ENCODE assay signal across 21 cellular contexts in genomic region chr5:114957384-114957783, GRCh38.
DNase-seq lines count a peak whose midpoint lies in the region; ATAC-seq, FAIRE-seq and TF ChIP-seq lines count a peak whose summit lies in the region.
"Had no signal": no experiment of that assay in that cellular context is flagged by ENCODE, and none has a peak within 500 bp of the region (broad histone marks: within the 10 kb centered on the region; RNA-seq: fewer than 3 reads in every experiment).

No MANE protein-coding gene starts in this region.

- H3K27me3 Mint-ChIP-seq in type B pancreatic cell, result no peaks in the 10 kb centered on the region
- H3K27me3 Mint-ChIP-seq: activated naive CD8-positive, alpha-beta T cell treated with anti-CD3 and anti-CD28 coated beads, Interleukin-2, amount 10 ng/mL, durations not matched to agents 7 days and 5 days; effector memory CD8-positive, alpha-beta T cell had no signal

- ATAC-seq in GM19035 (IDR thresholded peaks at IDR 0.05; ENCODE audit: unreplicated experiment) (peak; percentile 64), GM21786 (IDR thresholded peaks at IDR 0.05; ENCODE audit: unreplicated experiment) (peak; percentile 50), HG03565 (IDR thresholded peaks at IDR 0.05; ENCODE audit: unreplicated experiment) (peak; percentile 62), left lung (no peak), HepG2 (no peak)
- ATAC-seq: effector memory CD8-positive, alpha-beta T cell; right cardiac atrium had no signal

- H3K4me2 ChIP-seq in HepG2 (ENCODE audit: low read depth, low read length), result no peak overlapping the region

- H3K36me3 ChIP-seq in left lung, result no peaks in the 10 kb centered on the region
- H3K36me3 ChIP-seq in HepG2 (replicated peaks in 1 of 2; ENCODE audit: control insufficient read depth in 1 of 2, insufficient read depth in 2 of 2, low read length in 2 of 2), result no peaks in the 10 kb centered on the region
- H3K36me3 ChIP-seq: thyroid gland had no signal

- no peaks in the 10 kb centered on the region for H3K4me1 Mint-ChIP-seq in type B pancreatic cell (ENCODE audit: unreplicated experiment)
- H3K4me1 Mint-ChIP-seq: activated naive CD8-positive, alpha-beta T cell treated with anti-CD3 and anti-CD28 coated beads, Interleukin-2, amount 10 ng/mL, durations not matched to agents 7 days and 5 days had no signal

- no peak overlapping the region for H3K4me3 Mint-ChIP-seq in type B pancreatic cell
- H3K4me3 Mint-ChIP-seq: activated naive CD8-positive, alpha-beta T cell treated with anti-CD3 and anti-CD28 coated beads, Interleukin-2, amount 10 ng/mL, durations not matched to agents 7 days and 5 days; effector memory CD8-positive, alpha-beta T cell had no signal

- H3K79me2 ChIP-seq in HepG2 (ENCODE audit: insufficient read depth, low read length), result no peaks in the 10 kb centered on the region

- BruUV-seq in HepG2 (replicated peaks; lab: Mats Ljungman, UMichigan), result no TSS peak

- TF ChIP-seq POLR2A in HepG2 (IDR thresholded peaks at IDR 0.05; ENCODE audit: insufficient read depth in 1 of 2, low read depth in 2 of 2, low read length in 2 of 2), result no peak

- DNase-seq in NCI-H2196 treated with DMSO at 0.1 percent for 48 hours (lab: John Stamatoyannopoulos, UW; ENCODE audit: unreplicated experiment), result no peak
- DNase-seq in left lung, result no peak
- no peak for DNase-seq in HepG2 (ENCODE audit: low spot score)
- no peak for DNase-seq in type B pancreatic cell (ENCODE audit: extremely low spot score, unreplicated experiment)
- DNase-seq: activated CD4-positive, CD25-positive, alpha-beta regulatory T cell; activated CD8-positive, alpha-beta memory T cell treated with anti-CD3 and anti-CD28 coated beads, Interleukin-2, amount 50 U/mL, for 48 hours; activated naive CD8-positive, alpha-beta T cell treated with anti-CD3 and anti-CD28 coated beads, Interleukin-2, amount 10 ng/mL, durations not matched to agents 7 days and 5 days; C1 segment of cervical spinal cord; caudate nucleus; DND-41; effector memory CD8-positive, alpha-beta T cell; NCI-H2029; NCI-H774; right cardiac atrium; stimulated activated CD4-positive, alpha-beta T cell treated with anti-CD3 and anti-CD28 coated beads, Interleukin-2, amount 100 ng/mL, for 24 hours; stimulated activated CD8-positive, alpha-beta memory T cell treated with anti-CD3 and anti-CD28 coated beads, Interleukin-4, amount 100 ng/mL, for 48 hours; thyroid gland had no signal

- H3K9me3 Mint-ChIP-seq in type B pancreatic cell, result no peaks in the 10 kb centered on the region
- H3K9me3 Mint-ChIP-seq: activated naive CD8-positive, alpha-beta T cell treated with anti-CD3 and anti-CD28 coated beads, Interleukin-2, amount 10 ng/mL, durations not matched to agents 7 days and 5 days had no signal

- TF ChIP-seq CTCF in left lung (IDR thresholded peaks at IDR 0.05) (no peak), HepG2 (CRISPR knock-in tag; IDR thresholded peaks at IDR 0.05) (no peak), type B pancreatic cell (conservative IDR thresholded peaks at IDR 0.05) (no peak)

- CTCF ChIA-PET in HepG2 (lab: Yijun Ruan, JAX; ENCODE audit: low intra/inter-chr PET ratio, low total read pairs), result no interaction called here

- no peaks in the 10 kb centered on the region for H4K20me1 ChIP-seq in HepG2 (ENCODE audit: insufficient read depth, low read length)

- H3K4me1 ChIP-seq in left lung (no peaks in the 10 kb centered on the region), HepG2 (ENCODE audit: insufficient read depth, low read length) (no peaks in the 10 kb centered on the region)
- H3K4me1 ChIP-seq: thyroid gland had no signal

- no peak for FAIRE-seq in HepG2 (lab: Jason Lieb, UNC)

- no peak overlapping the region for H3K27ac ChIP-seq in left lung
- no peak overlapping the region for H3K27ac ChIP-seq in HepG2 (ENCODE audit: extremely low read length, insufficient read depth, low read length)
- H3K27ac ChIP-seq: thyroid gland had no signal

- no peak overlapping the region for H2AFZ ChIP-seq in HepG2 (ENCODE audit: low read length)

- TF ChIP-seq EP300 in HepG2 (IDR thresholded peaks at IDR 0.05; ENCODE audit: low read depth in 2 of 2, low read length in 2 of 2), result no peak
- TF ChIP-seq EP300 in HepG2 (CRISPR knock-in tag; IDR thresholded peaks at IDR 0.05; ENCODE audit: borderline replicate concordance), result no peak

- H3K27me3 ChIP-seq in left lung (no peaks in the 10 kb centered on the region), HepG2 (ENCODE audit: control insufficient read depth in 1 of 2, insufficient read depth in 2 of 2, low read length in 2 of 2) (no peaks in the 10 kb centered on the region)
- H3K27me3 ChIP-seq: thyroid gland had no signal

- POLR2A ChIA-PET in HepG2 (lab: Yijun Ruan, JAX), result no interaction called here

- intact Hi-C loops in left lung (cut with DNase I) (no loop called here), HepG2 (cut with micrococcal nuclease; ENCODE audit: unreplicated experiment) (no loop called here)

- in situ Hi-C loops in HepG2 (cut with HindIII; ENCODE audit: extremely low pct_ligation_motif_present, low pct_unique_long_range_greater_than_20kb), result no loop called here

- H3K9me3 ChIP-seq in left lung, result peaks cover 0 to 4% of the 10 kb centered on the region in 2 donors
- peaks cover 15% of the 10 kb centered on the region; the same call in 1 of the 2 replicates for H3K9me3 ChIP-seq in HepG2 (ENCODE audit: low read length)
- H3K9me3 ChIP-seq: thyroid gland had no signal

- H3K36me3 Mint-ChIP-seq in type B pancreatic cell, result no peaks in the 10 kb centered on the region
- H3K36me3 Mint-ChIP-seq: activated naive CD8-positive, alpha-beta T cell treated with anti-CD3 and anti-CD28 coated beads, Interleukin-2, amount 10 ng/mL, durations not matched to agents 7 days and 5 days had no signal

- no peak overlapping the region for H3K27ac Mint-ChIP-seq in type B pancreatic cell
- H3K27ac Mint-ChIP-seq: activated naive CD8-positive, alpha-beta T cell treated with anti-CD3 and anti-CD28 coated beads, Interleukin-2, amount 10 ng/mL, durations not matched to agents 7 days and 5 days; effector memory CD8-positive, alpha-beta T cell had no signal

- no peak for TF ChIP-seq RAD21 in HepG2 (CRISPR knock-in tag; IDR thresholded peaks at IDR 0.05)

- WGBS in HepG2 (ENCODE audit: low lambda C conversion rate), result 14% methylated on average over 7 of the region's 7 CpGs

- H3K4me3 ChIP-seq in left lung (no peak overlapping the region), HepG2 (replicated peaks in 1 of 3; ENCODE audit: insufficient read depth in 1 of 3, low read depth in 2 of 3, low read length in 3 of 3) (no peak overlapping the region)
- H3K4me3 ChIP-seq: lung, thyroid gland had no signal

- no peak overlapping the region for H3K9ac ChIP-seq in HepG2 (ENCODE audit: insufficient read depth, low read depth, low read length)

TF ChIP-seq in HepG2, 621 proteins besides CTCF, POLR2A, EP300 and RAD21:
- TF ChIP-seq HDAC6 (IDR thresholded peaks at IDR 0.05; ENCODE audit: low read depth, low read length) (no peak), SIN3B (IDR thresholded peaks at IDR 0.05; ENCODE audit: low read length) (no peak), ZNF296 (CRISPR knock-in tag; conservative IDR thresholded peaks at IDR 0.05) (no peak), ZNF253 (CRISPR knock-in tag; IDR thresholded peaks at IDR 0.05; ENCODE audit: borderline replicate concordance) (no peak), PAF1 (CRISPR knock-in tag; IDR thresholded peaks at IDR 0.05) (no peak), ZMAT3 (CRISPR knock-in tag; conservative IDR thresholded peaks at IDR 0.05) (no peak), MLX (CRISPR knock-in tag; IDR thresholded peaks at IDR 0.05) (no peak), ZNF576 (CRISPR knock-in tag; IDR thresholded peaks at IDR 0.05) (no peak)

Comparison
In these comparisons a context has a peak if more than half of its experiments do, and no peak if none do; other contexts are left out.
1. ATAC-seq: peak in GM19035 (single experiment), GM21786 (single experiment) and HG03565 (single experiment); none in left lung (single experiment) and HepG2 (single experiment).